8 cellular contexts compared by ENCODE assay signal in genomic region chr3:112640864-112641751, GRCh38. TPM values are rescaled to one million over a fixed set of nuclear protein-coding genes. Genes with fewer than 3 reads are reported as not detected.
A peak's percentile ranks its signal among the peaks of the same experiment; 100 is the strongest.
DNase-seq lines count a peak whose midpoint lies in the region; ATAC-seq and TF ChIP-seq lines count a peak whose summit lies in the region.

TSS of gene CCDC80 (minus strand) at chr3:112641143. CDS start at chr3:112639905, 1,238 bp downstream.

- no peaks in the 10 kb centered on the region for H3K9me3 ChIP-seq in parathyroid adenoma (ENCODE audit: control insufficient read depth, low read length)

- DNase-seq in ELF-1 (ENCODE audit: low read depth, low spot score) (peak; percentile 71), SHP77 treated with DMSO at 0.1 percent for 48 hours (lab: John Stamatoyannopoulos, UW) (peak; percentile 54), fibroblast of the aortic adventitia (ENCODE audit: low read depth) (peak; percentile 97), DMS153 treated with DMSO at 0.1 percent for 48 hours (lab: John Stamatoyannopoulos, UW; ENCODE audit: unreplicated experiment) (no peak), NCI-H1436 (lab: John Stamatoyannopoulos, UW) (no peak)

- H3K27me3 ChIP-seq in parathyroid adenoma (ENCODE audit: control insufficient read depth, insufficient read depth, low read length), result no peaks in the 10 kb centered on the region

- no peak within 1 kb of the TSS for H3K27ac ChIP-seq in parathyroid adenoma

- H3K36me3 ChIP-seq in parathyroid adenoma (ENCODE audit: control insufficient read depth, insufficient read depth, low read length), result no peaks in the 10 kb centered on the region

- H3K9ac ChIP-seq in parathyroid adenoma, result no peak within 1 kb of the TSS

- no peak for ATAC-seq in GM21723 (IDR thresholded peaks at IDR 0.05; ENCODE audit: unreplicated experiment)
- no peak for ATAC-seq in HG03571 (IDR thresholded peaks at IDR 0.05; ENCODE audit: unreplicated experiment)

- TF ChIP-seq CTCF in fibroblast of the aortic adventitia (IDR thresholded peaks at IDR 0.05; ENCODE audit: insufficient read depth, low read length) (no peak), parathyroid adenoma (IDR thresholded peaks at IDR 0.05) (no peak)

- H2AFZ ChIP-seq in parathyroid adenoma, result peak within 1 kb of the TSS; percentile 84

- peak within 1 kb of the TSS; percentile 88 for H3K4me2 ChIP-seq in parathyroid adenoma (ENCODE audit: low read length)

- H3K4me3 ChIP-seq in fibroblast of the aortic adventitia (ENCODE audit: low read depth, low read length), result peak within 1 kb of the TSS; percentile 99
- H3K4me3 ChIP-seq in parathyroid adenoma (ENCODE audit: low read depth, low read length), result peak within 1 kb of the TSS; percentile 58

- peaks cover 5% of the 10 kb centered on the region for H3K4me1 ChIP-seq in parathyroid adenoma

- H3K79me2 ChIP-seq in parathyroid adenoma, result no peaks in the 10 kb centered on the region

RNA-seq across cellular contexts. Expression of gene CCDC80, which starts in this region (rescaled TPM):
- 614 and 2,284 TPM in 2 replicates for total RNA-seq in fibroblast of the aortic adventitia (ENCODE audit: low replicate concordance)

Comparison
In these comparisons a context has a peak if more than half of its experiments do, and no peak if none do; other contexts are left out.
1. DNase-seq: peak in ELF-1 (single experiment), SHP77 treated with DMSO at 0.1 percent for 48 hours (single experiment) and fibroblast of the aortic adventitia (single experiment); none in DMS153 treated with DMSO at 0.1 percent for 48 hours (single experiment) and NCI-H1436 (single experiment).